8 cellular contexts compared by ENCODE assay signal in the genomic region with DNA sequence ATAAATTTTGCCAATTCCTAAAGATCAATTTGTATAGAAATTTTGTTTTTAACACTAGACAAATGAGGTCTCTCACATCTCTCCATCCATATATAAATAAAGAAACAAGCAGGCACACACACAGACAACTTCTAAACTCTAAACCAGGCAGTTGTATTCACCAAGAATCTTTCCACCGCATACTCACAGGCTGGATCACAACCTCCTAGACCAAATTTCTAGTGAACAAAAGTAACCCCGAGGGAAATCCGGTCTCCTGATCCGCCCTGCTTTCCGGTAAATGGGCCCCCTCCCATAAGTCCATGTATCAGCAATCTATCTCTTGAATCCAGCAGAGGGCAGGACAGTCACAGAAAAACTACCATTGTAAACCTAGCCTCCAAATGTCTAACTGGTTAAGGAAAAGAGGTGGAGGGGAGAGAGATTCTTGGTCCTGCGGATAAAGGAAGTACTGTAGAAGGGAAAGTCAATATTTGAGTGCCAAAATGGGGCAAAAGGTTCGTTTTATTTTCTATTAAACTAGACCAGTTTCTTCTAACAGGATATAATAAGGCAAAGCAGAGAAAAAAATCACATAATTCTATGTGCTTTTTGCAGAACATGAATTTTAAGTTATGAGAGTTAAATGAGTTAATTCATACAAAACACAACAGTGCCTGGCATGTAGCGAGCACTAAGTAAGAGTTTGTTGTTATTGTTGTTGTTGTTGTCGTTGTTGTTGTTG. TPM values are rescaled to one million over a fixed set of nuclear protein-coding genes. Genes with fewer than 3 reads are reported as not detected.
A peak's percentile ranks its signal among the peaks of the same experiment; 100 is the strongest.
DNase-seq lines count a peak whose midpoint lies in the region; ATAC-seq lines count a peak whose summit lies in the region.

No MANE protein-coding gene starts in this region.

- DNase-seq in A172 (ENCODE audit: low spot score) (peak; percentile 79), NCI-H748 (lab: John Stamatoyannopoulos, UW; ENCODE audit: unreplicated experiment) (peak; percentile 82), memory B cell (ENCODE audit: low spot score in 2 of 2) (peak; percentile 28 to 46)
- peak; percentile 57 to 63 for DNase-seq in activated CD4-positive, alpha-beta T cell treated with anti-CD3 and anti-CD28 coated beads, Interleukin-2, amount 50 U/mL, for 4 hours
- DNase-seq in effector memory CD8-positive, alpha-beta T cell, result peak; percentile 47 to 58 (median 54)
- DNase-seq in stimulated activated CD8-positive, alpha-beta memory T cell treated with anti-CD3 and anti-CD28 coated beads, Interleukin-15, amount 100 ng/mL, for 48 hours (ENCODE audit: low read depth in 2 of 2), result peak; percentile 28 to 39

- H3K27ac Mint-ChIP-seq in effector memory CD8-positive, alpha-beta T cell, result no peak overlapping the region
- no peak overlapping the region for H3K27ac Mint-ChIP-seq in memory B cell

- no peaks in the 10 kb centered on the region for H3K9me3 Mint-ChIP-seq in effector memory CD8-positive, alpha-beta T cell
- no peaks in the 10 kb centered on the region for H3K9me3 Mint-ChIP-seq in memory B cell

- no peak overlapping the region for H3K4me3 Mint-ChIP-seq in effector memory CD8-positive, alpha-beta T cell
- no peak overlapping the region for H3K4me3 Mint-ChIP-seq in memory B cell

- H3K4me1 Mint-ChIP-seq in effector memory CD8-positive, alpha-beta T cell (ENCODE audit: low read depth in 2 of 2), result peaks cover 15 to 20% of the 10 kb centered on the region in 2 donors
- H3K4me1 Mint-ChIP-seq in memory B cell, result peaks cover 28% of the 10 kb centered on the region

- peaks cover 0 to 6% of the 10 kb centered on the region in 2 donors for H3K27me3 Mint-ChIP-seq in effector memory CD8-positive, alpha-beta T cell
- no peaks in the 10 kb centered on the region for H3K27me3 Mint-ChIP-seq in memory B cell

- peaks cover 13% of the 10 kb centered on the region for H3K36me3 Mint-ChIP-seq in effector memory CD8-positive, alpha-beta T cell (ENCODE audit: insufficient read depth)
- H3K36me3 Mint-ChIP-seq in memory B cell, result peaks cover 2% of the 10 kb centered on the region

- ATAC-seq in GM18502 (IDR thresholded peaks at IDR 0.05; ENCODE audit: poor library complexity, unreplicated experiment), result peak; percentile 51
- ATAC-seq in HG03565 (IDR thresholded peaks at IDR 0.05; ENCODE audit: unreplicated experiment), result peak; percentile 32
- peak; percentile 49 for ATAC-seq in effector memory CD8-positive, alpha-beta T cell (replicated peaks)
- ATAC-seq in memory B cell (ENCODE audit: low read depth), result peak; percentile 17

RNA-seq across cellular contexts. Expression of a gene that starts 4.8 kb away (rescaled TPM):
- total RNA-seq in A172 (2014; rRNA removed; shearing (Covaris generic)), result 22.9 and 25.0 TPM in 2 replicates

RNA-seq across cellular contexts. Expression of a gene that starts 56.2 kb away (rescaled TPM):
- total RNA-seq in A172 (2014; rRNA removed; shearing (Covaris generic)), result 266 and 287 TPM in 2 replicates

Comparison
In these comparisons a context has a peak if more than half of its experiments do, and no peak if none do; other contexts are left out.
1. Peak in every context shown above with its lines: DNase-seq and ATAC-seq.